In the genomic region with DNA sequence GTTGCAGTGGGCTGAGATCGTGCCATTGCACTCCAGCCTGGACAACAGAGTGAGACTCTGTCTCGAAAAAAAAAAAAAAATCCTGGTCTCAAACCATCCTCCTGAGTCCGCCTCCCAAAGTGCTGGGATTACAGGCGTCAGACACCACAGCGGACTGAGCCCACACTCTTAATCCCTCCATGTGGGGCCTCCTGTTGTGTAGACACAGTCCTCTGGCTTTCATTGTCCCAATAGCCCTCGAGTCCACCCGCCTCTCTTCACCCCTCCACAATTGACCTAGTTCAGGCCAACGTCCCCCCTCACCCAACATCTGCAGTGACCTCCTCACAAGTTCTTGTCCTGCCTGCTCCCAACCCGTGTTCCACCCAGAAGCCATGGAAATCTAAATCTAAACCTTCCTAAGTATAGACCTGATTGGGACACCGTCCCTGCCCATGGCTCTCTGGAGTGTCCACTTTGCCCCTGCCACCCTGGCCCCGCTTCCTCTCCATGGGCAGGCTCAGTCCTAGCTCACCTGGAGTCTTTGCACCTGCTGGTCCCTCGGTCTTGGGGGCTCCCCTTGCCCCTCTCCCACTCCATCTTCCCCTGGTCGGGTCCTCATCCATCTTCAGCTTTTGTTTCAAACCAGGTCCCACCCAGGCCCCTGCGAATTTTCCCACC, we compare ENCODE assay signal across 14 cellular contexts.
"Had no signal": no experiment of that assay in that cellular context is flagged by ENCODE, and none has a peak within 500 bp of the region (broad histone marks: within the 10 kb centered on the region; RNA-seq: fewer than 3 reads in every experiment).

No MANE protein-coding gene starts in this region.

- H3K4me3 ChIP-seq: left lung, prostate gland, thyroid gland had no signal

- FAIRE-seq: bronchial epithelial cell, endometrium, keratinocyte had no signal

- H3K4me3 Mint-ChIP-seq: activated CD4-positive, alpha-beta T cell treated with anti-CD3 and anti-CD28 coated beads, Interleukin-2, amount 10 ng/mL, durations not matched to agents 7 days and 5 days; activated CD8-positive, alpha-beta T cell treated with anti-CD3 and anti-CD28 coated beads for 36 hours; activated naive CD8-positive, alpha-beta T cell treated with anti-CD3 and anti-CD28 coated beads for 36 hours; activated T-helper 1 cell treated with anti-CD3 and anti-CD28 coated beads, Interleukin-12 subunit alpha, Interleukin-12 subunit beta, Interleukin-2, Interleukin-4 antibody, amounts not matched to agents 30 ng/mL and 10 ng/mL and 1 ng/mL, durations not matched to agents 14 hours and 24 hours and 36 hours; stimulated activated naive CD8-positive, alpha-beta T cell treated with anti-CD3 and anti-CD28 coated beads, Interleukin-15, Interleukin-2, amounts not matched to agents 100 ng/mL and 50 ng/mL, for 24 hours had no signal

- H3K27ac ChIP-seq: heart right ventricle, left lung, prostate gland, thyroid gland, VCaP had no signal

- H3K9me3 ChIP-seq: heart right ventricle, left lung, prostate gland, thyroid gland had no signal

- H3K4me1 ChIP-seq: prostate gland had no signal

- H3K27me3 ChIP-seq: heart right ventricle, thyroid gland had no signal

- H3K36me3 Mint-ChIP-seq: natural killer cell had no signal

- H3K36me3 ChIP-seq: left lung, prostate gland, thyroid gland had no signal

- H3K27ac Mint-ChIP-seq: activated CD4-positive, alpha-beta T cell treated with anti-CD3 and anti-CD28 coated beads, Interleukin-2, amount 10 ng/mL, durations not matched to agents 7 days and 5 days; activated CD8-positive, alpha-beta T cell treated with anti-CD3 and anti-CD28 coated beads for 36 hours; activated naive CD8-positive, alpha-beta T cell treated with anti-CD3 and anti-CD28 coated beads for 36 hours; activated T-helper 1 cell treated with anti-CD3 and anti-CD28 coated beads, Interleukin-12 subunit alpha, Interleukin-12 subunit beta, Interleukin-2, Interleukin-4 antibody, amounts not matched to agents 30 ng/mL and 10 ng/mL and 1 ng/mL, durations not matched to agents 14 hours and 24 hours and 36 hours; stimulated activated naive CD8-positive, alpha-beta T cell treated with anti-CD3 and anti-CD28 coated beads, Interleukin-15, Interleukin-2, amounts not matched to agents 100 ng/mL and 50 ng/mL, for 24 hours had no signal

- H3K9me3 Mint-ChIP-seq: activated CD4-positive, alpha-beta T cell treated with anti-CD3 and anti-CD28 coated beads, Interleukin-2, amount 10 ng/mL, durations not matched to agents 7 days and 5 days; activated CD8-positive, alpha-beta T cell treated with anti-CD3 and anti-CD28 coated beads for 36 hours; activated naive CD8-positive, alpha-beta T cell treated with anti-CD3 and anti-CD28 coated beads for 36 hours; activated T-helper 1 cell treated with anti-CD3 and anti-CD28 coated beads, Interleukin-12 subunit alpha, Interleukin-12 subunit beta, Interleukin-2, Interleukin-4 antibody, amounts not matched to agents 30 ng/mL and 10 ng/mL and 1 ng/mL, durations not matched to agents 14 hours and 24 hours and 36 hours; natural killer cell; stimulated activated naive CD8-positive, alpha-beta T cell treated with anti-CD3 and anti-CD28 coated beads, Interleukin-15, Interleukin-2, amounts not matched to agents 100 ng/mL and 50 ng/mL, for 24 hours had no signal
